In the genomic region with DNA sequence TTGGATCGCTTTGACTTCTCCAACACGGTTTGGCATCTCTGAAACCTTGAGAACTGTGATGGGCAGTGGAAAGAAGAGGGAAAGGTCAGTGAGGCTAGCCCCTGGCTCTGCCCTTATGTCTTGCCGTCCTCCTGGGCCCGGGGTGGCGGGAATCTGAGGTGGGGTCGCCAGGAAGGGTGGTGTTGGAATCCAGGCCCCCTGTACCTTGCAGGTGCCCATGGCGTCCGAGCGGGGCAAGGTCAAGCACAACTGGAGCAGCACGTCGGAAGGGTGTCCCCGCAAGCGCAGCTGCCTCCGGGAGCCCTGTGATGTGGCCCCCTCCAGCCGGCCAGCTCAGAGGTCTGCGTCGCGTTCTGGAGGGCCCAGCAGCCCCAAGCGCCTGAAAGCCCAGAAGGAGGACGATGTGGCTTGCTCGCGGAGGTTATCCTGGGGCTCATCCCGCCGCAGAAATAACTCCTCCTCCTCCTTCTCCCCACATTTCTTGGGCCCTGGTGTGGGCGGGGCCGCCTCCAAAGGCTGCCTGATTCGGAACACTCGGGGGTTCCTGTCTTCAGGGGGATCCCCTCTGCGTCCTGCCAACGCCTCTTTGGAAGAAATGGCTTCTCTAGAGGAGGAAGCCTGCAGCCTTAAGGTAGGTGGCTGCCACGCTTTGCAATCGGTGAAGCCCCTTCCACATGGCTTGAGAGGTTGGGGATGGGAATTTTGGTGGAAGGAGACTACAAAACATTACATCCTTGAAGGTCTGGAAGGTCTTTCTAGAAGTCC, we compare ENCODE assay signal across 8 cellular contexts.
DNase-seq lines count a peak whose midpoint lies in the region; ATAC-seq and TF ChIP-seq lines count a peak whose summit lies in the region.

No MANE protein-coding gene starts in this region.

- DNase-seq in HEK293T (ENCODE audit: extremely low spot score) (peak; percentile 28), caudate nucleus (lab: John Stamatoyannopoulos, UW) (peak in 34 of 61 donors; percentile 2 to 68 (median 24))
- DNase-seq in stimulated activated CD4-positive, alpha-beta T cell treated with anti-CD3 and anti-CD28 coated beads, Interleukin-4, amount 100 ng/mL, for 4 hours: peak; percentile 60 to 67

- ATAC-seq in GM18861 (IDR thresholded peaks at IDR 0.05; ENCODE audit: unreplicated experiment): no peak
- ATAC-seq in GM19397 (IDR thresholded peaks at IDR 0.05; ENCODE audit: unreplicated experiment): no peak

- H3K27me3 ChIP-seq in BLaER1 treated with 17β-estradiol and CSF1 and Interleukin-3, amounts not matched to agents 10 nM and 100 nM: no peaks in the 10 kb centered on the region
- no peaks in the 10 kb centered on the region for H3K27me3 ChIP-seq in layer of hippocampus (ENCODE audit: control insufficient read depth, insufficient read depth, low read length)

- H3K9ac ChIP-seq in BLaER1 treated with 17β-estradiol and CSF1 and Interleukin-3, amounts not matched to agents 10 nM and 100 nM: peak overlapping the region; percentile 92 to 97 (median 95)

- peak overlapping the region; percentile 86 to 98 (median 95) for H3K27ac ChIP-seq in BLaER1 treated with 17β-estradiol and CSF1 and Interleukin-3, amounts not matched to agents 10 nM and 100 nM
- H3K27ac ChIP-seq in VCaP: peak overlapping the region; percentile 87
- H3K27ac ChIP-seq in caudate nucleus (ENCODE audit: low read depth, low read length): peak overlapping the region; percentile 33
- peak overlapping the region; percentile 38 for H3K27ac ChIP-seq in layer of hippocampus (ENCODE audit: low read depth, low read length)

- H3K4me3 ChIP-seq in BLaER1 treated with 17β-estradiol and CSF1 and Interleukin-3, amounts not matched to agents 10 nM and 100 nM: peak overlapping the region; percentile 80 to 92 (median 86)

- CTCF ChIA-PET in HEK293T (lab: Yijun Ruan, JAX): interaction anchor here (0.9 to 2.1 kb wide), 2 partner anchors 14 to 15 kb away, joined by 3 to 7 read pairs; no protein-coding TSS in a partner anchor

- peaks cover 32 to 70% (median 54%) of the 10 kb centered on the region in 11 experiments for H3K36me3 ChIP-seq in BLaER1 treated with 17β-estradiol and CSF1 and Interleukin-3, amounts not matched to agents 10 nM and 100 nM

- H4K20me1 ChIP-seq in BLaER1 treated with 17β-estradiol and CSF1 and Interleukin-3, amounts not matched to agents 10 nM and 100 nM: peaks cover 41 to 53% (median 51%) of the 10 kb centered on the region in 11 experiments

- POLR2A ChIA-PET in HEK293T (lab: Yijun Ruan, JAX): interaction anchor here (2.0 kb wide), 1 partner anchor 107 kb away, joined by 10 read pairs; a partner anchor contains a TSS

- peak overlapping the region; percentile 89 to 98 (median 94) for H3K4me2 ChIP-seq in BLaER1 treated with 17β-estradiol and CSF1 and Interleukin-3, amounts not matched to agents 10 nM and 100 nM

- H3K4me1 ChIP-seq in BLaER1 treated with 17β-estradiol and CSF1 and Interleukin-3, amounts not matched to agents 10 nM and 100 nM: peaks cover 35 to 56% (median 44%) of the 10 kb centered on the region in 10 experiments

- H3K9me3 ChIP-seq in BLaER1 treated with 17β-estradiol and CSF1 and Interleukin-3, amounts not matched to agents 10 nM and 100 nM (replicated peaks in 1 of 11): peaks cover 23 to 40% (median 27%) of the 10 kb centered on the region in 11 experiments

- TF ChIP-seq CTCF in VCaP (conservative IDR thresholded peaks at IDR 0.05): no peak

TF ChIP-seq in HEK293T, 16 proteins besides CTCF, POLR2A, EP300 and RAD21:
- no peak for TF ChIP-seq HDGF (IDR thresholded peaks at IDR 0.05; ENCODE audit: borderline replicate concordance)
- no peak for TF ChIP-seq BHLHE40 (IDR thresholded peaks at IDR 0.05; ENCODE audit: borderline replicate concordance)
- no peak for TF ChIP-seq FOXM1 (IDR thresholded peaks at IDR 0.05; ENCODE audit: borderline replicate concordance)
- no peak for TF ChIP-seq FOXK2 (IDR thresholded peaks at IDR 0.05)
- peak; percentile 34 for TF ChIP-seq L3MBTL2 (conservative IDR thresholded peaks at IDR 0.05)
- TF ChIP-seq ELF4 (IDR thresholded peaks at IDR 0.05): no peak
- TF ChIP-seq ZNF384 (IDR thresholded peaks at IDR 0.05): no peak

Comparison
In these comparisons a context has a peak if more than half of its experiments do, and no peak if none do; other contexts are left out.
1. H3K27ac ChIP-seq: peak in every context shown above with its lines; median percentile 95 in BLaER1 treated with 17β-estradiol and CSF1 and Interleukin-3, amounts not matched to agents 10 nM and 100 nM; 87 in VCaP; 38 in layer of hippocampus; 33 in caudate nucleus.